Comparison of ENCODE assay signal across 8 cellular contexts in the genomic region with DNA sequence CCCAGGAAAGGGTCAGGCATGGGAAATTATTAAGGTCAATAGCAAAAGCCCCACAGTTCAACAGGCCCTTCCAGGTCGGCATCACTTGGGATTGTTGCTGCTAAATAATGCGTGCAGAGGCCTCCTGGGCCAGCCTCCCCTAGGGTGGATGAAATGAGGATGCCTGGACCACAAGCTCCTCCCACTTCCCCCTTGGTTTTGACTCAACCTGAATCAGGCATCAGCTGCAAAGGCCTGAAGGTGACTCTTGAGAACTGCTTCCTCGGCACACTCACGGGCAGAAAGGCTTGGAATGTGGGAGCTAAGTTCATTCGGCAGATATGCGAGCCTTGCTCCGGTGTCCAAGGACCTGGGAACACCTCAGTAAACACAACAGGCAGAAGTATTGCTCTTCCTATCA.
DNase-seq lines count a peak whose midpoint lies in the region; ATAC-seq and TF ChIP-seq lines count a peak whose summit lies in the region.

No MANE protein-coding gene starts in this region.

- DNase-seq in Panc1 (ENCODE audit: low read depth, low spot score) (no peak), natural killer cell (peak; percentile 63), midbrain (lab: John Stamatoyannopoulos, UW) (no peak), foreskin fibroblast (no peak), testis (no peak)
- DNase-seq in activated effector memory CD4-positive, alpha-beta T cell treated with Interleukin-2 at 50 U/mL for 16 hours: peak; percentile 72

- in situ Hi-C loops in Panc1 (cut with HindIII; ENCODE audit: low pct_unique_long_range_greater_than_20kb, low sequenced_read_pairs): no loop called here

- no peak overlapping the region for H3K4me3 ChIP-seq in Panc1 (ENCODE audit: low read depth in 2 of 2, low read length in 2 of 2)
- no peak overlapping the region for H3K4me3 ChIP-seq in foreskin fibroblast (ENCODE audit: low read depth in 1 of 2, low read length in 2 of 2)
- no peak overlapping the region for H3K4me3 ChIP-seq in testis

- H3K9me3 Mint-ChIP-seq in natural killer cell: no peaks in the 10 kb centered on the region

- H3K4me3 Mint-ChIP-seq in natural killer cell: peak overlapping the region; percentile 81

- H3K4me1 ChIP-seq in Panc1 (ENCODE audit: control insufficient read depth, insufficient read depth, low read length): peaks cover 71% of the 10 kb centered on the region
- peaks cover 23% of the 10 kb centered on the region for H3K4me1 ChIP-seq in testis

- BruUV-seq in Panc1 (replicated peaks; lab: Mats Ljungman, UMichigan): TSS peak; percentile 14

- CTCF ChIA-PET in Panc1 (lab: Charles Lee): interaction anchor here (0.5 kb wide), 1 partner anchor 101 kb away, joined by 3 read pairs; no protein-coding TSS in a partner anchor

- ATAC-seq in GM18505 (IDR thresholded peaks at IDR 0.05; ENCODE audit: unreplicated experiment) (peak; percentile 38), HG02840 (IDR thresholded peaks at IDR 0.05; ENCODE audit: low FRiP score, unreplicated experiment) (peak; percentile 44), Panc1 (no peak), natural killer cell (peak; percentile 23 to 45 (median 34))

- intact Hi-C loops in Panc1 (cut with micrococcal nuclease; ENCODE audit: unreplicated experiment): no loop called here
- intact Hi-C loops in natural killer cell (cut with micrococcal nuclease): loop anchor here (2.0 to 10.0 kb wide), 3 partner anchors 62 to 152 kb away; no protein-coding TSS in a partner anchor
- intact Hi-C loops in testis (cut with DNase I; ENCODE audit: low total_unique reads): no loop called here

- no peaks in the 10 kb centered on the region for H3K27me3 Mint-ChIP-seq in natural killer cell (ENCODE audit: low read depth in 2 of 2)

- WGBS in testis, 2 donors: 73 to 83% methylated on average over 6 to 7 of the region's 7 CpGs

- peaks cover 7% of the 10 kb centered on the region for H3K36me3 Mint-ChIP-seq in natural killer cell

- no peak for TF ChIP-seq CTCF in Panc1 (IDR thresholded peaks at IDR 0.05)
- TF ChIP-seq CTCF in natural killer cell (IDR thresholded peaks at IDR 0.05): no peak
- TF ChIP-seq CTCF in foreskin fibroblast (IDR thresholded peaks at IDR 0.05; ENCODE audit: low read depth, low read length): no peak
- TF ChIP-seq CTCF in testis (IDR thresholded peaks at IDR 0.05): no peak

- H3K36me3 ChIP-seq in Panc1 (ENCODE audit: control insufficient read depth, insufficient read depth, low read length): no peaks in the 10 kb centered on the region; the same call in 1 of the 2 replicates
- no peaks in the 10 kb centered on the region for H3K36me3 ChIP-seq in testis (ENCODE audit: low read depth, missing control alignments)

- H3K27me3 ChIP-seq in Panc1 (ENCODE audit: control insufficient read depth, insufficient read depth, low read length) (no peaks in the 10 kb centered on the region), testis (no peaks in the 10 kb centered on the region)

- H3K4me1 Mint-ChIP-seq in natural killer cell: peaks cover 93 to 95% of the 10 kb centered on the region in 2 donors

- TF ChIP-seq POLR2A in GM18505 (IDR thresholded peaks at IDR 0.05; ENCODE audit: borderline replicate concordance, extremely low read depth, insufficient read depth, insufficient read length): peak; percentile 32
- no peak for TF ChIP-seq POLR2A in testis (IDR thresholded peaks at IDR 0.05)

- H3K27ac ChIP-seq in Panc1 (ENCODE audit: low read length) (peak overlapping the region; percentile 49), testis (no peak overlapping the region)

- H3K27ac Mint-ChIP-seq in natural killer cell: peak overlapping the region; percentile 94 to 98

- POLR2A ChIA-PET in Panc1 (lab: Charles Lee): no interaction called here

- H3K9me3 ChIP-seq in Panc1 (ENCODE audit: control insufficient read depth, insufficient read depth, low read depth, low read length) (no peaks in the 10 kb centered on the region), testis (no peaks in the 10 kb centered on the region)

Comparison
In these comparisons a context has a peak if more than half of its experiments do, and no peak if none do; other contexts are left out.
1. DNase-seq: peak in activated effector memory CD4-positive, alpha-beta T cell treated with Interleukin-2 at 50 U/mL for 16 hours (single experiment) and natural killer cell (single experiment); none in Panc1 (single experiment), midbrain (single experiment), foreskin fibroblast (0 of 2) and testis (single experiment).